ENCODE assay signal across 8 cellular contexts in the genomic region with DNA sequence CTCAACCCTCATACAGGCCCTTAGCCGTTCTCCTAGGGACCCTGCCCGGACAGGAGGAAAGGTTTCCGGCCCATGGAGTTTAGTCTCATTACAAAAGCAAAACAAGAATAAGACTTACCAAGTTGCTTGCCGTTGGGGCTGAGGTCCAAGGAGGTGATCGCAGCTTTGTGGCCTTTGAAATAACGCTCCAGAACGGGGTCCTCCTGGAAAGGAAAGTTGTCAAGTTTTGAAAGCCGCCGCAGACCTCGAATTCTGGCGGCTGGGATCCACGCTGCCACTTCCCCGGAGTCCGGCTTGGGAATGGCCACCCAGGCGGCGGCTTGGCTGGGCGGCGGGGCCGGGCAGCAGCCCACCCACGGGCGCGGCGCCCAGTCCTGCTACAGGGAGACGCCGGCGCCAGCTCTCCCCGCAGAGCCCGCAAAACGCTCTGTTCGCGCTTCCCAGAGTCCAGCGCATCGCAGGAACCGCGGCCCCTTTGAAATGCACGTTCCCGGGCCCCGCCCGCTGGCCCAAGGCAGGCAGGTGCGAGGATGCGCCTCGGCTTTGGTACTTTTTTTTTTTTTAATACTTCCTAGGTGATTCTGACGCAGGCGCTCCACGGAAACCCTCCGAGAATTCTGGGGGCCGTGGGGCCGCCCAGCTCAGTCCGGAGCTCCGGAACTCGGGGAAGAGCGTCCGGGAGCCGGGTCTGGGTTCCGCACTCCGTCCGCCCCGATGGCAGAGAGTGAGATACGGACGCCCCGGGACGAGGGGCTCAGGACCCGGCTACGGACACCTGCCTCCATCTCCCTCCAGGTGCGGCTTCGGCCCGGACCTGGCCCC. TPM values are rescaled to one million over a fixed set of nuclear protein-coding genes. Genes with fewer than 3 reads are reported as not detected.
DNase-seq lines count a peak whose midpoint lies in the region; ATAC-seq and TF ChIP-seq lines count a peak whose summit lies in the region.

No MANE protein-coding gene starts in this region.

- H3K36me3 ChIP-seq in SU-DHL-6 (ENCODE audit: low read length) (no peaks in the 10 kb centered on the region), iPS-15b (ENCODE audit: control insufficient read depth, insufficient read depth, low read length) (no peaks in the 10 kb centered on the region), skeletal muscle tissue (ENCODE audit: control insufficient read depth in 3 of 3, insufficient read depth in 3 of 3, low read length in 3 of 3) (no peaks in the 10 kb centered on the region)

- peak overlapping the region; percentile 86 for H2AFZ ChIP-seq in SU-DHL-6 (ENCODE audit: low read depth, low read length, severe bottlenecking)

- ATAC-seq in GM19452 (IDR thresholded peaks at IDR 0.05; ENCODE audit: unreplicated experiment) (peak; percentile 25), HG03521 (IDR thresholded peaks at IDR 0.05; ENCODE audit: unreplicated experiment) (peak; percentile 20)

- peaks cover 14% of the 10 kb centered on the region for H3F3A ChIP-seq in SU-DHL-6 (ENCODE audit: insufficient read depth)

- peak overlapping the region; percentile 77 for H3K9ac ChIP-seq in SU-DHL-6 (ENCODE audit: low read length)
- H3K9ac ChIP-seq in iPS-15b (ENCODE audit: low read depth, low read length), result no peak overlapping the region
- H3K9ac ChIP-seq in skeletal muscle tissue (ENCODE audit: low read depth in 1 of 3, low read length in 3 of 3), result peak overlapping the region; percentile 78 to 87 (median 86)

- DNase-seq in COLO668 (lab: John Stamatoyannopoulos, UW; ENCODE audit: unreplicated experiment) (peak; percentile 78), astrocyte of the spinal cord (ENCODE audit: low read depth, low spot score) (peak; percentile 27), NCI-H446 treated with DMSO at 0.1 percent for 48 hours (lab: John Stamatoyannopoulos, UW) (no peak)

- no peaks in the 10 kb centered on the region; the same call in 1 of the 2 replicates for H3K79me2 ChIP-seq in SU-DHL-6 (ENCODE audit: insufficient read depth, low read length)

- no peaks in the 10 kb centered on the region for H3K9me2 ChIP-seq in SU-DHL-6 (replicated peaks; ENCODE audit: insufficient read depth, low read length)

- H3K4me2 ChIP-seq in SU-DHL-6 (ENCODE audit: low read depth, low read length, poor library complexity, severe bottlenecking), result peak overlapping the region; percentile 84

- H3K4me1 ChIP-seq in iPS-15b (ENCODE audit: control insufficient read depth, insufficient read depth, low read length), result no peaks in the 10 kb centered on the region
- H3K4me1 ChIP-seq in skeletal muscle tissue (ENCODE audit: control insufficient read depth in 3 of 3, insufficient read depth in 3 of 3, low read length in 3 of 3), result peaks cover 16 to 42% (median 17%) of the 10 kb centered on the region in 3 donors

- H3K4me3 ChIP-seq in SU-DHL-6 (ENCODE audit: insufficient read depth, low read length, poor library complexity, severe bottlenecking) (peak overlapping the region; percentile 69), astrocyte of the spinal cord (ENCODE audit: low read depth, low read length) (peak overlapping the region; percentile 93), iPS-15b (ENCODE audit: low read depth, low read length) (peak overlapping the region; percentile 68), skeletal muscle tissue (ENCODE audit: low read length in 3 of 3) (peak overlapping the region; percentile 94 to 98 (median 97))

- H3K9me3 ChIP-seq in SU-DHL-6 (ENCODE audit: insufficient read depth, low read length) (no peaks in the 10 kb centered on the region), iPS-15b (ENCODE audit: control insufficient read depth, insufficient read depth, low read length) (no peaks in the 10 kb centered on the region), skeletal muscle tissue (ENCODE audit: control insufficient read depth in 3 of 3, low read length in 3 of 3) (no peaks in the 10 kb centered on the region)

- H3K27me3 ChIP-seq in SU-DHL-6 (ENCODE audit: low read length) (no peaks in the 10 kb centered on the region), iPS-15b (ENCODE audit: control insufficient read depth, insufficient read depth, low read length) (no peaks in the 10 kb centered on the region), skeletal muscle tissue (ENCODE audit: control insufficient read depth in 3 of 3, insufficient read depth in 3 of 3, low read length in 3 of 3) (no peaks in the 10 kb centered on the region)

- H3K27ac ChIP-seq in SU-DHL-6 (ENCODE audit: low read depth, low read length) (peak overlapping the region; percentile 2; the same call in 1 of the 2 replicates), skeletal muscle tissue (ENCODE audit: low read depth, low read length) (peak overlapping the region; percentile 88)

- TF ChIP-seq CTCF in SU-DHL-6 (IDR thresholded peaks at IDR 0.05; ENCODE audit: insufficient read depth, low read length, poor library complexity, severe bottlenecking) (peak; percentile 7), astrocyte of the spinal cord (IDR thresholded peaks at IDR 0.05; ENCODE audit: low read depth, low read length) (no peak)

- in situ Hi-C loops in astrocyte of the spinal cord (cut with HindIII; ENCODE audit: low sequenced_read_pairs), result no loop called here

- H4K20me1 ChIP-seq in SU-DHL-6 (ENCODE audit: low read depth, low read length), result no peaks in the 10 kb centered on the region

RNA-seq across cellular contexts. Expression of gene GALNT4, which starts 0.6 kb away (rescaled TPM):
- total RNA-seq in skeletal muscle tissue, result 6.3 TPM

RNA-seq across cellular contexts. Expression of gene POC1B, which starts 0.6 kb away (rescaled TPM):
- 36.5 TPM for total RNA-seq in skeletal muscle tissue
